In genomic region chr17:42179911-42180410, GRCh38 we compare ENCODE assay signal across 1 cellular context.
TF ChIP-seq lines count a peak whose summit lies in the region.

No MANE protein-coding gene starts in this region.

TF ChIP-seq in GM23338, 12 proteins besides CTCF, POLR2A, EP300 and RAD21 (continued from another document):
- TF ChIP-seq CREB1 (CRISPR knock-in tag; IDR thresholded peaks at IDR 0.05; ENCODE audit: low read depth) (0 out of 2 replicates have a peak, but pooled peaks have one; percentile 34), EZH2phosphoT487 (IDR thresholded peaks at IDR 0.05; ENCODE audit: unreplicated experiment) (no peak)
TF ChIP-seq in GM23338: peak in this region for 2.
